In genomic region chr11:57071829-57072228, GRCh38 we compare ENCODE assay signal across 13 cellular contexts.
DNase-seq lines count a peak whose midpoint lies in the region; ATAC-seq and TF ChIP-seq lines count a peak whose summit lies in the region.
"Had no signal": no experiment of that assay in that cellular context is flagged by ENCODE, and none has a peak within 500 bp of the region (broad histone marks: within the 10 kb centered on the region; RNA-seq: fewer than 3 reads in every experiment).

No MANE protein-coding gene starts in this region.

- in situ Hi-C loops in Panc1 (cut with HindIII; ENCODE audit: low pct_unique_long_range_greater_than_20kb, low sequenced_read_pairs): no loop called here

- POLR2A ChIA-PET in Panc1 (lab: Charles Lee): no interaction called here

- H3K4me3 ChIP-seq in Panc1 (ENCODE audit: low read depth in 2 of 2, low read length in 2 of 2) (no peak overlapping the region), fibroblast of pulmonary artery (replicated peaks; ENCODE audit: low read depth, low read length) (no peak overlapping the region), skeletal muscle tissue (ENCODE audit: low read length in 3 of 3) (no peak overlapping the region)
- H3K4me3 ChIP-seq: uterus had no signal

- no peak for ATAC-seq in Panc1
- ATAC-seq: left lobe of liver had no signal

- H3K9ac ChIP-seq in skeletal muscle tissue (ENCODE audit: low read depth in 1 of 3, low read length in 3 of 3): no peak overlapping the region

- H3K4me1 ChIP-seq in Panc1 (ENCODE audit: control insufficient read depth, insufficient read depth, low read length) (no peaks in the 10 kb centered on the region), skeletal muscle tissue (ENCODE audit: control insufficient read depth in 3 of 3, insufficient read depth in 3 of 3, low read length in 3 of 3) (peaks cover 0 to 2% (median 0%) of the 10 kb centered on the region in 3 donors)
- H3K4me1 ChIP-seq: uterus had no signal

- DNase-seq in EH (ENCODE audit: low read depth) (peak; percentile 74), Panc1 (ENCODE audit: low read depth, low spot score) (peak; percentile 12), fibroblast of pulmonary artery (ENCODE audit: low read depth) (peak; percentile 77), NCI-H2227 treated with DMSO at 0.1 percent for 48 hours (lab: John Stamatoyannopoulos, UW) (no peak), GOT3 (lab: John Stamatoyannopoulos, UW) (no peak), dedifferentiated amniotic fluid mesenchymal stem cell (ENCODE audit: extremely low spot score) (no peak)
- DNase-seq in activated T-cell treated with anti-CD3 and anti-CD28 coated beads, Interleukin-2, amount 50 U/mL, for 1 hour: no peak
- DNase-seq: activated T-cell treated with anti-CD3 and anti-CD28 coated beads, Interleukin-2, amount 50 U/mL, for 24 hours; central memory CD4-positive, alpha-beta T cell; NCI-H446 treated with DMSO at 0.1 percent for 48 hours; uterus had no signal

- CTCF ChIA-PET in Panc1 (lab: Charles Lee): no interaction called here

- intact Hi-C loops in Panc1 (cut with micrococcal nuclease; ENCODE audit: unreplicated experiment): no loop called here

- TF ChIP-seq CTCF in Panc1 (IDR thresholded peaks at IDR 0.05) (no peak), fibroblast of pulmonary artery (IDR thresholded peaks at IDR 0.05; ENCODE audit: low read length, missing control alignments) (no peak)

- no TSS peak for BruUV-seq in Panc1 (replicated peaks; lab: Mats Ljungman, UMichigan)

- H3K27ac ChIP-seq in Panc1 (ENCODE audit: low read length) (no peak overlapping the region), skeletal muscle tissue (ENCODE audit: low read depth, low read length) (peak overlapping the region; percentile 67)
- H3K27ac ChIP-seq: uterus had no signal

- H3K9me3 ChIP-seq in Panc1 (ENCODE audit: control insufficient read depth, insufficient read depth, low read depth, low read length) (no peaks in the 10 kb centered on the region), skeletal muscle tissue (ENCODE audit: control insufficient read depth in 3 of 3, low read length in 3 of 3) (no peaks in the 10 kb centered on the region)
- H3K9me3 ChIP-seq: uterus had no signal

- no peaks in the 10 kb centered on the region for H3K36me3 ChIP-seq in Panc1 (ENCODE audit: control insufficient read depth, insufficient read depth, low read length)
- H3K36me3 ChIP-seq in skeletal muscle tissue (ENCODE audit: control insufficient read depth in 3 of 3, insufficient read depth in 3 of 3, low read length in 3 of 3): no peaks in the 10 kb centered on the region
- H3K36me3 ChIP-seq: uterus had no signal

- H3K27me3 ChIP-seq in Panc1 (ENCODE audit: control insufficient read depth, insufficient read depth, low read length) (no peaks in the 10 kb centered on the region), skeletal muscle tissue (ENCODE audit: control insufficient read depth in 3 of 3, insufficient read depth in 3 of 3, low read length in 3 of 3) (no peaks in the 10 kb centered on the region)
- H3K27me3 ChIP-seq: uterus had no signal

Comparison
In these comparisons a context has a peak if more than half of its experiments do, and no peak if none do; other contexts are left out.
1. DNase-seq: peak in EH (single experiment), Panc1 (single experiment) and fibroblast of pulmonary artery (single experiment); none in NCI-H2227 treated with DMSO at 0.1 percent for 48 hours (single experiment), GOT3 (single experiment), dedifferentiated amniotic fluid mesenchymal stem cell (single experiment) and activated T-cell treated with anti-CD3 and anti-CD28 coated beads, Interleukin-2, amount 50 U/mL, for 1 hour (single experiment).